ENCODE assay signal across 12 cellular contexts in the genomic region with DNA sequence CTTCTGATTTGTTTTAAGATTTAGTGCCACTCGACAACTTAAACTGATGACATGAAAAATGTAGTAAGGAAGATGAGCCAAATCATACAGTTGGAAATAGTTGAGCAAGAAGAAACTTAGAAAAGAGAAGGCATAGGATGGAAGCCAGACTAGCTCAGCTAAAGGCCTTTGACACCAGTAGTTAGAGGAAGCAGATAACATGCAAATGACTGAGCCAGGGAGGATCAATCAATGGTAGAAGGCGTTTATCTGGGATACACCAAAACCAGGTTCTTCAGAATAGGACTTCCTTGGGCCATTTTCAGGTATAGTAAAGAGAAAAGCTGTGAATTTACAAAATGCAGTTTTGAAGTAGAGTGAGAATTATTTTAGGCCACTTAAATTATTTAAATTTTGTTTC.
"Had no signal": no experiment of that assay in that cellular context is flagged by ENCODE, and none has a peak within 500 bp of the region (broad histone marks: within the 10 kb centered on the region; RNA-seq: fewer than 3 reads in every experiment).

No MANE protein-coding gene starts in this region.

- H3K4me3 ChIP-seq: ascending aorta, breast epithelium, lung, pancreas had no signal

- H3K27me3 ChIP-seq: ascending aorta, breast epithelium, pancreas had no signal

- H3K4me1 ChIP-seq: breast epithelium had no signal

- DNase-seq: activated CD4-positive, alpha-beta T cell treated with anti-CD3 and anti-CD28 coated beads for 1 hour; activated CD4-positive, alpha-beta T cell treated with anti-CD3 and anti-CD28 coated beads, Interleukin-2, amount 50 U/mL, for 48 hours; activated naive CD4-positive, alpha-beta T cell treated with anti-CD3 and anti-CD28 coated beads for 36 hours; activated naive CD8-positive, alpha-beta T cell treated with anti-CD3 and anti-CD28 coated beads, Interleukin-2, amount 50 U/mL, for 24 hours; activated T-cell treated with anti-CD3 and anti-CD28 coated beads, Interleukin-2, amount 50 U/mL, for 1 hour; cerebellar nuclear complex; effector memory CD4-positive, alpha-beta T cell; head of caudate nucleus; pancreas had no signal

- H3K36me3 ChIP-seq: ascending aorta, breast epithelium, pancreas had no signal

- H3K27ac ChIP-seq: ascending aorta, breast epithelium, pancreas had no signal
